In the genomic region with DNA sequence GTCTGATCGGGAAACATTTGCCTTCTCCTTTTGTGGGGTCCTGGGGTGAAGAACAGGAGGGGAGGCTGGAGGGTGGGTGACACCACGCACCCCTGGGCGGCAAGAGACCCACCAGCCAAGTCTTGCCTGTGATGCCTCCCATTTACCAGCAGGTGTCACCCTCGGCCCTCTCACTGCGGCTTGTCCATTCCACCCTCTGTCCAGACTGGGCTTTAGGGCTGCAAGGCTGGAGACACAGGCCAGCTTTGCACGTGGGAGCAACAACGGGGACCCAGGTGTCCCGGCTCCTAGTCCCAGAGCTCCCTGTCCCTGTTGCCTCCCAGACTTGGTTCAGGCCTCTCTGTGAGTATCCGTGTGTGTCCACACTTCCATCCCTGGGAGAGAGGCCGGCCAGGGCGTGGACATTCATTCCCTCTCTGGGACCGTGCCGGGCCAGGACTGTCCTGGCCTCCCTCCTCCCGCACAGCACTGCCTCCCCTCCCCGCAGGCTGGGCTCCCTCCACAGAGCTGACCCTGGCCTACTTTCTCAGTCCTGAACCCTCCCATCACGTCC, we compare ENCODE assay signal across 8 cellular contexts. TPM values are rescaled to one million over a fixed set of nuclear protein-coding genes. Genes with fewer than 3 reads are reported as not detected.
DNase-seq lines count a peak whose midpoint lies in the region; ATAC-seq and TF ChIP-seq lines count a peak whose summit lies in the region.

No MANE protein-coding gene starts in this region.

- intact Hi-C loops in transverse colon (cut with DNase I; ENCODE audit: low total_unique reads) = loop anchor here (10.0 kb wide), 1 partner anchor 147 kb away; no protein-coding TSS in a partner anchor

- H4K12ac ChIP-seq in trophoblast cell (ENCODE audit: low read depth, low read length) = no peak overlapping the region

- no peak overlapping the region for H2BK5ac ChIP-seq in trophoblast cell (ENCODE audit: low read depth, low read length, poor library complexity)

- no peak overlapping the region for H3K4me2 ChIP-seq in trophoblast cell (ENCODE audit: low read length)

- H3K9ac ChIP-seq in trophoblast cell (ENCODE audit: low read length) = no peak overlapping the region

- no peak overlapping the region for H3K27ac ChIP-seq in RWPE2 (ENCODE audit: poor library complexity, severe bottlenecking)
- H3K27ac ChIP-seq in trophoblast cell (ENCODE audit: low read depth, low read length) = no peak overlapping the region
- no peak overlapping the region for H3K27ac ChIP-seq in transverse colon

- no peak overlapping the region for H4K91ac ChIP-seq in trophoblast cell (ENCODE audit: low read depth, low read length)

- no peak overlapping the region for H3K14ac ChIP-seq in trophoblast cell (ENCODE audit: low read length)

- no peak overlapping the region for H3K4ac ChIP-seq in trophoblast cell (ENCODE audit: low read depth, low read length)

- H3K36me3 ChIP-seq in RWPE2 (ENCODE audit: low read depth) (no peaks in the 10 kb centered on the region), trophoblast cell (ENCODE audit: control insufficient read depth in 1 of 2, insufficient read depth in 2 of 2, low read length in 2 of 2) (no peaks in the 10 kb centered on the region), transverse colon (no peaks in the 10 kb centered on the region)

- H3K4me3 ChIP-seq in RWPE2 (ENCODE audit: severe bottlenecking) (no peak overlapping the region), trophoblast cell (ENCODE audit: low read depth, low read length) (no peak overlapping the region), transverse colon (no peak overlapping the region)

- no peak overlapping the region for H2AFZ ChIP-seq in trophoblast cell (ENCODE audit: insufficient read depth, low read length, poor library complexity)

- no peak overlapping the region for H3K23ac ChIP-seq in trophoblast cell (ENCODE audit: low read length)

- in situ Hi-C loops in transverse colon (cut with MboI; ENCODE audit: low pct_ligation_motif_present in 1 of 4, low pct_unique_long_range_greater_than_20kb in 1 of 4, low sequenced_read_pairs in 3 of 4) = loop anchor here in 2 of 4 donors (25.0 kb wide), 2 partner anchors 355 to 620 kb away; no protein-coding TSS in a partner anchor

- WGBS in trophoblast cell (ENCODE audit: extremely low coverage, insufficient coverage, insufficient read length) = no CpG with 5 or more reads among the region's 16 CpGs
- 25% methylated on average over 16 of the region's 16 CpGs; no CpG with 5 or more reads in 1 of the 2 donors for WGBS in transverse colon (ENCODE audit: low coverage in 1 of 2), 2 donors

- H4K8ac ChIP-seq in trophoblast cell (ENCODE audit: low read depth, low read length) = no peak overlapping the region

- H2AK5ac ChIP-seq in trophoblast cell (ENCODE audit: low read length) = no peak overlapping the region

- TF ChIP-seq POLR2A in transverse colon (IDR thresholded peaks at IDR 0.05) = no peak

- H3K27me3 ChIP-seq in RWPE2 (ENCODE audit: insufficient read depth, poor library complexity, severe bottlenecking) (no peaks in the 10 kb centered on the region), trophoblast cell (ENCODE audit: insufficient read depth, low read length) (no peaks in the 10 kb centered on the region), transverse colon (peaks cover 10% of the 10 kb centered on the region)

- H3K9me3 ChIP-seq in RWPE2 (ENCODE audit: severe bottlenecking) (no peaks in the 10 kb centered on the region), trophoblast cell (ENCODE audit: insufficient read depth, low read depth, low read length) (no peaks in the 10 kb centered on the region), transverse colon (no peaks in the 10 kb centered on the region)

- TF ChIP-seq CTCF in RWPE2 (IDR thresholded peaks at IDR 0.05; ENCODE audit: poor library complexity, severe bottlenecking) (peak; percentile 95), transverse colon (IDR thresholded peaks at IDR 0.05) (peak; percentile 95 to 97 (median 95))

- H3K18ac ChIP-seq in trophoblast cell (ENCODE audit: low read length) = no peak overlapping the region

- ATAC-seq in RWPE2 (ENCODE audit: low read depth) = peak; percentile 86
- no peak for ATAC-seq in HG03442 (IDR thresholded peaks at IDR 0.05; ENCODE audit: unreplicated experiment)

- H3K79me2 ChIP-seq in trophoblast cell (ENCODE audit: control insufficient read depth, insufficient read depth, low read length, poor library complexity) = no peaks in the 10 kb centered on the region

- H3K4me1 ChIP-seq in RWPE2 (ENCODE audit: insufficient read depth, poor library complexity, severe bottlenecking) = no peaks in the 10 kb centered on the region
- H3K4me1 ChIP-seq in trophoblast cell (ENCODE audit: control insufficient read depth in 1 of 2, insufficient read depth in 2 of 2, low read length in 2 of 2) = no peaks in the 10 kb centered on the region
- peaks cover 0 to 6% (median 1%) of the 10 kb centered on the region in 4 donors for H3K4me1 ChIP-seq in transverse colon

- H3K79me1 ChIP-seq in trophoblast cell (ENCODE audit: low read length) = no peaks in the 10 kb centered on the region

- DNase-seq in COR-L47 (lab: John Stamatoyannopoulos, UW) = peak; percentile 41
- peak; percentile 51 for DNase-seq in HT1080 (ENCODE audit: low read depth)
- DNase-seq in RWPE2 (ENCODE audit: low spot score) = no peak
- peak; percentile 14 to 44 (median 23) for DNase-seq in activated naive CD4-positive, alpha-beta T cell (lab: John Stamatoyannopoulos, UW)
- DNase-seq in glomerular visceral epithelial cell (ENCODE audit: extremely low spot score) = peak; percentile 64
- DNase-seq in trophoblast cell = peak; percentile 52 to 83
- peak; percentile 64 for DNase-seq in transverse colon

- no peak overlapping the region for H2BK12ac ChIP-seq in trophoblast cell (ENCODE audit: low read length)

- no peak for TF ChIP-seq EP300 in transverse colon (IDR thresholded peaks at IDR 0.05; ENCODE audit: low read depth)

- no peak overlapping the region for H2BK120ac ChIP-seq in trophoblast cell (ENCODE audit: insufficient read depth, low read length, poor library complexity)

RNA-seq across cellular contexts. Expression of a gene that starts 36.2 kb away (rescaled TPM):
- 10.5 and 14.0 TPM in 2 replicates for total RNA-seq in HT1080 (2014; rRNA removed; shearing (Covaris generic))
- polyA plus RNA-seq in HT1080 (2015; cell fraction: cytosol; rRNA removed) = 18.5 and 20.8 TPM in 2 replicates
- polyA plus RNA-seq in HT1080 (2015; cell fraction: nucleus; rRNA removed) = 24.7 and 28.4 TPM in 2 replicates
- polyA plus RNA-seq in trophoblast cell (2013) = 20.3 and 24.6 TPM in 2 replicates
- total RNA-seq in transverse colon = 10 to 100 TPM in 3 of 4 donors, 1 to 10 TPM in 1; 4.6 to 22.4 (median 14.7) TPM
